Comparison of ENCODE assay signal across 40 cellular contexts in genomic region chr9:98738741-98739140, GRCh38. TPM values are rescaled to one million over a fixed set of nuclear protein-coding genes. Genes with fewer than 3 reads are reported as not detected.
"Had no signal": no experiment of that assay in that cellular context is flagged by ENCODE, and none has a peak within 500 bp of the region (broad histone marks: within the 10 kb centered on the region; RNA-seq: fewer than 3 reads in every experiment).

No MANE protein-coding gene starts in this region.

- H3K4me3 ChIP-seq: MG63 had no signal

- DNase-seq: Karpas-422, Kasumi-1, MG63, MM.1S, MV-4-11, NCI-H1048, NCI-H1092, NCI-H1092 treated with DMSO at 0.1 percent for 48 hours, NCI-H1105, NCI-H1105 treated with DMSO at 0.1 percent for 48 hours, NCI-H1417, NCI-H1417 treated with DMSO at 0.1 percent for 48 hours, NCI-H1436, NCI-H1436 treated with DMSO at 0.1 percent for 48 hours, NCI-H146, NCI-H1694, NCI-H1694 treated with DMSO at 0.1 percent for 48 hours, NCI-H187, NCI-H187 treated with DMSO at 0.1 percent for 48 hours, NCI-H1930, NCI-H2029, NCI-H2029 treated with DMSO at 0.1 percent for 48 hours, NCI-H2081, NCI-H2081 treated with DMSO at 0.1 percent for 48 hours, NCI-H2107, NCI-H2171, NCI-H2171 treated with DMSO at 0.1 percent for 48 hours, NCI-H2227 treated with DMSO at 0.1 percent for 48 hours, NCI-H226, NCI-H345, NCI-H446, NCI-H446 treated with DMSO at 0.1 percent for 48 hours, NCI-H510A, NCI-H510A treated with DMSO at 0.1 percent for 48 hours, NCI-H524, NCI-H524 treated with DMSO at 0.1 percent for 48 hours, NCI-H526 had no signal

- H3K27me3 ChIP-seq: MG63 had no signal

- H3K9me3 ChIP-seq: MG63 had no signal

RNA-seq across cellular contexts. Expression of gene GABBR2, which starts 30.0 kb away (rescaled TPM):
- total RNA-seq: LHCN-M2, M059J, MCF 10A had no signal
